14 cellular contexts compared by ENCODE assay signal in the genomic region with DNA sequence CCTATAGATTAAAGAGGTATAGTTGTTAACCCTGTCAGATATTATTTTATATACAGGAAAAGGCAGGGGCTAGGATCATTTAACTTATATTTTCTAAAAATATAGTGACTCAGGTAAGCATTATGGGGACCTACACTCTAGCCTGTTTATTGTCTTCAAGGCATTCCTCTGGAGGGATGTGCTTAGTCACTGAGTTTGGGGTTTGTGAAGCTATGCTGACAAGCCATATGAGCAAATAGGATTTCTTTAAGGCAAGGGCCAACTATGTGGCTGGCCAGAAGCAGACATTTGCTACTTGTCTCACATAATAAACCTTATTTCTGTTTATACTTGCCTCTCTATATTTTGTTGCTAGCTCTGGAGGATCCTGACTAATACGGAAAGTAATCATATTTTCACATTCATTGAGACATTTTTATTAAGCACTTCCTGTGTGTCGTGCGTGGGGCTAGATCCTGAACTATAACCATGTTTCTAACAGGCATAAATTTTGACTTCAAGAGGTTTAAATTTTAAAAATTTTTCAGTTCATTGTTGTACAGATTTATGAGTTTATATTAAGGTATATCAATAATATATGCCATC.
"Had no signal": no experiment of that assay in that cellular context is flagged by ENCODE, and none has a peak within 500 bp of the region (broad histone marks: within the 10 kb centered on the region; RNA-seq: fewer than 3 reads in every experiment).

No MANE protein-coding gene starts in this region.

- H3K9me3 ChIP-seq: colonic mucosa, heart left ventricle, sigmoid colon, suprapubic skin, upper lobe of right lung had no signal

- DNase-seq: activated CD4-positive, alpha-beta T cell treated with anti-CD3 and anti-CD28 coated beads, Interleukin-2, amount 10 ng/mL, durations not matched to agents 7 days and 5 days; activated naive CD4-positive, alpha-beta T cell treated with anti-CD3 and anti-CD28 coated beads for 36 hours; activated T-cell treated with anti-CD3 and anti-CD28 coated beads for 4 hours; caudate nucleus; colonic mucosa; effector CD4-positive, alpha-beta T cell; heart left ventricle; left ventricle myocardium inferior; sigmoid colon; stimulated activated CD4-positive, alpha-beta T cell treated with anti-CD3 and anti-CD28 coated beads, Interleukin-12 subunit alpha, Interleukin-12 subunit beta, amount 100 ng/mL, for 4 hours; stimulated activated naive CD4-positive, alpha-beta T cell treated with Interleukin-2 at 50 U/mL for 16 hours; upper lobe of right lung had no signal

- H3K36me3 ChIP-seq: colonic mucosa, heart left ventricle, left ventricle myocardium inferior, sigmoid colon, suprapubic skin, upper lobe of right lung had no signal

- H3K4me1 ChIP-seq: colonic mucosa, heart left ventricle, left ventricle myocardium inferior, suprapubic skin, upper lobe of right lung had no signal

- H3K27me3 ChIP-seq: colonic mucosa, heart left ventricle, sigmoid colon, suprapubic skin, upper lobe of right lung had no signal

- H3K4me3 ChIP-seq: colonic mucosa, heart left ventricle, left ventricle myocardium inferior, sigmoid colon, suprapubic skin, upper lobe of right lung had no signal

- H3K27ac ChIP-seq: colonic mucosa, heart left ventricle, left ventricle myocardium inferior, sigmoid colon, suprapubic skin, upper lobe of right lung had no signal

- ATAC-seq: activated T-helper 17 cell treated with anti-CD3 and anti-CD28 coated beads, Interleukin-2, amount 50 U/mL, for 72 hours; heart left ventricle; upper lobe of right lung had no signal
